ENCODE assay signal across 9 cellular contexts in genomic region chrX:112147206-112147605, GRCh38.
DNase-seq lines count a peak whose midpoint lies in the region; ATAC-seq and TF ChIP-seq lines count a peak whose summit lies in the region.
"Had no signal": no experiment of that assay in that cellular context is flagged by ENCODE, and none has a peak within 500 bp of the region (broad histone marks: within the 10 kb centered on the region; RNA-seq: fewer than 3 reads in every experiment).

No MANE protein-coding gene starts in this region.

- CTCF ChIA-PET in activated naive CD4-positive, alpha-beta T cell treated with anti-CD3 and anti-CD28 coated beads for 36 hours (lab: Charles Lee) = no interaction called here

- H3K27ac ChIP-seq in endodermal cell (ENCODE audit: low read depth, low read length) = no peak overlapping the region

- intact Hi-C loops in activated naive CD4-positive, alpha-beta T cell treated with anti-CD3 and anti-CD28 coated beads for 36 hours (cut with micrococcal nuclease) = no loop called here

- WGBS in endodermal cell (ENCODE audit: insufficient coverage in 1 of 2, insufficient read length in 1 of 2), 2 experiments = 25% methylated on average over 2 of the region's 2 CpGs; no CpG with 5 or more reads in 1 of the 2 experiments

- H3K9me3 Mint-ChIP-seq in endodermal cell = no peaks in the 10 kb centered on the region
- H3K9me3 Mint-ChIP-seq in activated naive CD4-positive, alpha-beta T cell treated with anti-CD3 and anti-CD28 coated beads for 36 hours = no peaks in the 10 kb centered on the region

- no peaks in the 10 kb centered on the region for H3K9me3 ChIP-seq in endodermal cell (ENCODE audit: control insufficient read depth, low read length)

- H3K4me1 Mint-ChIP-seq in endodermal cell = peaks cover 13% of the 10 kb centered on the region
- H3K4me1 Mint-ChIP-seq in activated naive CD4-positive, alpha-beta T cell treated with anti-CD3 and anti-CD28 coated beads for 36 hours (ENCODE audit: low read depth) = no peaks in the 10 kb centered on the region
- H3K4me1 Mint-ChIP-seq: CD4-positive, CD25-positive, alpha-beta regulatory T cell had no signal

- DNase-seq in NCI-H526 (lab: John Stamatoyannopoulos, UW) = peak; percentile 0 to 3
- no peak for DNase-seq in NCI-H526 treated with DMSO at 0.1 percent for 48 hours (lab: John Stamatoyannopoulos, UW)
- DNase-seq in NCI-H1694 treated with DMSO at 0.1 percent for 48 hours (lab: John Stamatoyannopoulos, UW) = peak; percentile 1
- DNase-seq in endodermal cell = peak; percentile 79
- DNase-seq in stromal cell of bone marrow (ENCODE audit: low read depth) = peak; percentile 5
- no peak for DNase-seq in activated naive CD4-positive, alpha-beta T cell treated with anti-CD3 and anti-CD28 coated beads for 36 hours
- DNase-seq: CD4-positive, CD25-positive, alpha-beta regulatory T cell had no signal

- TF ChIP-seq CTCF in endodermal cell (conservative IDR thresholded peaks at IDR 0.05) = peak; percentile 83

- H3K4me3 Mint-ChIP-seq in endodermal cell = no peak overlapping the region
- no peak overlapping the region for H3K4me3 Mint-ChIP-seq in activated naive CD4-positive, alpha-beta T cell treated with anti-CD3 and anti-CD28 coated beads for 36 hours
- H3K4me3 Mint-ChIP-seq: CD4-positive, CD25-positive, alpha-beta regulatory T cell had no signal

- H3K36me3 ChIP-seq in endodermal cell (ENCODE audit: control insufficient read depth, insufficient read depth, low read length) = no peaks in the 10 kb centered on the region

- H3K36me3 Mint-ChIP-seq in endodermal cell (ENCODE audit: low read depth) = no peaks in the 10 kb centered on the region
- H3K36me3 Mint-ChIP-seq in activated naive CD4-positive, alpha-beta T cell treated with anti-CD3 and anti-CD28 coated beads for 36 hours (ENCODE audit: low read depth) = no peaks in the 10 kb centered on the region
- H3K36me3 Mint-ChIP-seq: CD4-positive, CD25-positive, alpha-beta regulatory T cell had no signal

- no peak overlapping the region for H3K9ac ChIP-seq in endodermal cell (ENCODE audit: extremely low read depth, low read length, poor library complexity, severe bottlenecking)

- H3K4me3 ChIP-seq in endodermal cell (ENCODE audit: low read length) = no peak overlapping the region

- H3K27ac Mint-ChIP-seq in endodermal cell = no peak overlapping the region
- H3K27ac Mint-ChIP-seq in activated naive CD4-positive, alpha-beta T cell treated with anti-CD3 and anti-CD28 coated beads for 36 hours = no peak overlapping the region
- H3K27ac Mint-ChIP-seq: CD4-positive, CD25-positive, alpha-beta regulatory T cell had no signal

- ATAC-seq in HG03095 (IDR thresholded peaks at IDR 0.05; ENCODE audit: unreplicated experiment) = no peak
- no peak for ATAC-seq in GM21528 (IDR thresholded peaks at IDR 0.05; ENCODE audit: low FRiP score, unreplicated experiment)

- H3K4me1 ChIP-seq in endodermal cell (ENCODE audit: control insufficient read depth, insufficient read depth, low read length) = no peaks in the 10 kb centered on the region

- no peaks in the 10 kb centered on the region for H3K27me3 Mint-ChIP-seq in endodermal cell (ENCODE audit: insufficient read depth)
- no peaks in the 10 kb centered on the region for H3K27me3 Mint-ChIP-seq in activated naive CD4-positive, alpha-beta T cell treated with anti-CD3 and anti-CD28 coated beads for 36 hours (ENCODE audit: low read depth)
- H3K27me3 Mint-ChIP-seq: CD4-positive, CD25-positive, alpha-beta regulatory T cell had no signal

- H3K27me3 ChIP-seq in endodermal cell (ENCODE audit: control insufficient read depth, insufficient read depth, low read length, poor library complexity, severe bottlenecking) = no peaks in the 10 kb centered on the region

Comparison
In these comparisons a context has a peak if more than half of its experiments do, and no peak if none do; other contexts are left out.
1. DNase-seq: peak in NCI-H526 (2 of 2), NCI-H1694 treated with DMSO at 0.1 percent for 48 hours (single experiment), endodermal cell (single experiment) and stromal cell of bone marrow (single experiment); none in NCI-H526 treated with DMSO at 0.1 percent for 48 hours (single experiment) and activated naive CD4-positive, alpha-beta T cell treated with anti-CD3 and anti-CD28 coated beads for 36 hours (single experiment).